18 cellular contexts compared by ENCODE assay signal in genomic region chr2:71558300-71559051, GRCh38.
DNase-seq lines count a peak whose midpoint lies in the region; ATAC-seq and TF ChIP-seq lines count a peak whose summit lies in the region.
"Had no signal": no experiment of that assay in that cellular context is flagged by ENCODE, and none has a peak within 500 bp of the region (broad histone marks: within the 10 kb centered on the region; RNA-seq: fewer than 3 reads in every experiment).

No MANE protein-coding gene starts in this region.

- peak; percentile 80 for DNase-seq in ELF-1 (ENCODE audit: low read depth, low spot score)
- DNase-seq in M059J (ENCODE audit: low read depth), result peak; percentile 79
- DNase-seq in endodermal cell, result peak; percentile 83
- no peak for DNase-seq in mesothelial cell of epicardium (ENCODE audit: low spot score in 2 of 2, unreplicated experiment in 2 of 2)
- no peak for DNase-seq in suprapubic skin (ENCODE audit: low spot score in 2 of 2)
- DNase-seq in CD4-positive, alpha-beta T cell, result no peak
- no peak for DNase-seq in effector memory CD8-positive, alpha-beta T cell
- DNase-seq: activated gamma-delta T cell; AML-193; Caco-2; foreskin keratinocyte; naive thymus-derived CD4-positive, alpha-beta T cell; NCI-H187; NCI-H446 treated with DMSO at 0.1 percent for 48 hours; SJCRH30 had no signal

- H3K36me3 ChIP-seq in endodermal cell (ENCODE audit: control insufficient read depth, insufficient read depth, low read length) (no peaks in the 10 kb centered on the region), suprapubic skin (no peaks in the 10 kb centered on the region)

- H3K4me3 Mint-ChIP-seq in endodermal cell (no peak overlapping the region), mesothelial cell of epicardium (no peak overlapping the region)
- H3K4me3 Mint-ChIP-seq in CD4-positive, alpha-beta T cell, result no peak overlapping the region
- no peak overlapping the region for H3K4me3 Mint-ChIP-seq in effector memory CD8-positive, alpha-beta T cell
- H3K4me3 Mint-ChIP-seq: naive thymus-derived CD4-positive, alpha-beta T cell had no signal

- H3K36me3 Mint-ChIP-seq in endodermal cell (ENCODE audit: low read depth), result no peaks in the 10 kb centered on the region
- H3K36me3 Mint-ChIP-seq in mesothelial cell of epicardium, result no peaks in the 10 kb centered on the region
- no peaks in the 10 kb centered on the region for H3K36me3 Mint-ChIP-seq in CD4-positive, alpha-beta T cell (ENCODE audit: low read depth)
- H3K36me3 Mint-ChIP-seq in effector memory CD8-positive, alpha-beta T cell (ENCODE audit: insufficient read depth), result peaks cover 4% of the 10 kb centered on the region
- H3K36me3 Mint-ChIP-seq: naive thymus-derived CD4-positive, alpha-beta T cell had no signal

- POLR2A ChIA-PET in CD4-positive, alpha-beta T cell (lab: Charles Lee), result no interaction called here

- TF ChIP-seq EP300 in suprapubic skin (IDR thresholded peaks at IDR 0.05), result no peak

- no peak overlapping the region for H3K4me3 ChIP-seq in endodermal cell (ENCODE audit: low read length)
- no peak overlapping the region for H3K4me3 ChIP-seq in suprapubic skin
- H3K4me3 ChIP-seq: SJCRH30, smooth muscle cell had no signal

- H3K9me3 Mint-ChIP-seq in endodermal cell (no peaks in the 10 kb centered on the region), mesothelial cell of epicardium (no peaks in the 10 kb centered on the region)
- no peaks in the 10 kb centered on the region for H3K9me3 Mint-ChIP-seq in CD4-positive, alpha-beta T cell
- no peaks in the 10 kb centered on the region for H3K9me3 Mint-ChIP-seq in effector memory CD8-positive, alpha-beta T cell
- H3K9me3 Mint-ChIP-seq: naive thymus-derived CD4-positive, alpha-beta T cell had no signal

- H3K27me3 Mint-ChIP-seq in endodermal cell (ENCODE audit: insufficient read depth) (no peaks in the 10 kb centered on the region), mesothelial cell of epicardium (ENCODE audit: low read depth) (no peaks in the 10 kb centered on the region)
- no peaks in the 10 kb centered on the region for H3K27me3 Mint-ChIP-seq in CD4-positive, alpha-beta T cell
- peaks cover 5 to 14% of the 10 kb centered on the region in 2 donors for H3K27me3 Mint-ChIP-seq in effector memory CD8-positive, alpha-beta T cell
- H3K27me3 Mint-ChIP-seq: naive thymus-derived CD4-positive, alpha-beta T cell; progenitor cell of endocrine pancreas had no signal

- no peak overlapping the region for H3K9ac ChIP-seq in endodermal cell (ENCODE audit: extremely low read depth, low read length, poor library complexity, severe bottlenecking)

- no peaks in the 10 kb centered on the region for H3K4me1 ChIP-seq in endodermal cell (ENCODE audit: control insufficient read depth, insufficient read depth, low read length)
- peaks cover 5% of the 10 kb centered on the region for H3K4me1 ChIP-seq in suprapubic skin
- H3K4me1 ChIP-seq: foreskin keratinocyte had no signal

- no peak for TF ChIP-seq POLR2A in suprapubic skin (IDR thresholded peaks at IDR 0.05)

- WGBS in endodermal cell (ENCODE audit: insufficient coverage in 1 of 2, insufficient read length in 1 of 2), 2 experiments, result 88 to 90% methylated on average over 6 to 10 of the region's 10 CpGs
- 91% methylated on average over 7 of the region's 10 CpGs for WGBS in suprapubic skin

- TF ChIP-seq CTCF in endodermal cell (conservative IDR thresholded peaks at IDR 0.05) (no peak), mesothelial cell of epicardium (IDR thresholded peaks at IDR 0.05; ENCODE audit: unreplicated experiment) (no peak), suprapubic skin (IDR thresholded peaks at IDR 0.05) (no peak)
- TF ChIP-seq CTCF in CD4-positive, alpha-beta T cell (IDR thresholded peaks at IDR 0.05), result no peak

- no peak for ATAC-seq in SK-N-SH treated with all-trans-retinoic acid at 6 μM for 48 hours
- no peak for ATAC-seq in CD4-positive, alpha-beta T cell (ENCODE audit: poor library complexity)
- no peak for ATAC-seq in effector memory CD8-positive, alpha-beta T cell (replicated peaks)
- ATAC-seq: foreskin keratinocyte; naive thymus-derived CD4-positive, alpha-beta T cell had no signal

- H3K27ac Mint-ChIP-seq in endodermal cell (peak overlapping the region; percentile 72), mesothelial cell of epicardium (peak overlapping the region; percentile 81)
- H3K27ac Mint-ChIP-seq in CD4-positive, alpha-beta T cell, result no peak overlapping the region
- no peak overlapping the region for H3K27ac Mint-ChIP-seq in effector memory CD8-positive, alpha-beta T cell
- H3K27ac Mint-ChIP-seq: naive thymus-derived CD4-positive, alpha-beta T cell; progenitor cell of endocrine pancreas had no signal

- intact Hi-C loops in CD4-positive, alpha-beta T cell (cut with DNase I, micrococcal nuclease), result no loop called here

- H3K9me3 ChIP-seq in endodermal cell (ENCODE audit: control insufficient read depth, low read length) (no peaks in the 10 kb centered on the region), suprapubic skin (no peaks in the 10 kb centered on the region)
- H3K9me3 ChIP-seq in CD4-positive, alpha-beta T cell (ENCODE audit: control insufficient read depth, low read length), result no peaks in the 10 kb centered on the region
- H3K9me3 ChIP-seq: Caco-2, SJCRH30 had no signal

- CTCF ChIA-PET in CD4-positive, alpha-beta T cell (lab: Charles Lee), result no interaction called here

- H3K27ac ChIP-seq in endodermal cell (ENCODE audit: low read depth, low read length) (no peak overlapping the region), suprapubic skin (no peak overlapping the region)
- H3K27ac ChIP-seq in CD4-positive, alpha-beta T cell (ENCODE audit: low read depth, low read length), result no peak overlapping the region
- H3K27ac ChIP-seq: foreskin keratinocyte, SJCRH30 had no signal

- H3K4me1 Mint-ChIP-seq in endodermal cell, result peaks cover 3% of the 10 kb centered on the region
- peaks cover 59% of the 10 kb centered on the region for H3K4me1 Mint-ChIP-seq in mesothelial cell of epicardium
- no peaks in the 10 kb centered on the region for H3K4me1 Mint-ChIP-seq in CD4-positive, alpha-beta T cell (ENCODE audit: low read depth)
- H3K4me1 Mint-ChIP-seq in effector memory CD8-positive, alpha-beta T cell (ENCODE audit: low read depth in 2 of 2), result peaks cover 0 to 3% of the 10 kb centered on the region in 2 donors
- H3K4me1 Mint-ChIP-seq: naive thymus-derived CD4-positive, alpha-beta T cell had no signal

- H3K27me3 ChIP-seq in endodermal cell (ENCODE audit: control insufficient read depth, insufficient read depth, low read length, poor library complexity, severe bottlenecking), result no peaks in the 10 kb centered on the region
- H3K27me3 ChIP-seq in suprapubic skin, result peaks cover 17% of the 10 kb centered on the region
- no peaks in the 10 kb centered on the region for H3K27me3 ChIP-seq in CD4-positive, alpha-beta T cell (ENCODE audit: control insufficient read depth, insufficient read depth, low read length)
- H3K27me3 ChIP-seq: SJCRH30 had no signal

TF ChIP-seq in SK-N-SH treated with all-trans-retinoic acid at 6 μM for 48 hours, 23 proteins besides CTCF, POLR2A, EP300 and RAD21:
- TF ChIP-seq, protein P1, sequence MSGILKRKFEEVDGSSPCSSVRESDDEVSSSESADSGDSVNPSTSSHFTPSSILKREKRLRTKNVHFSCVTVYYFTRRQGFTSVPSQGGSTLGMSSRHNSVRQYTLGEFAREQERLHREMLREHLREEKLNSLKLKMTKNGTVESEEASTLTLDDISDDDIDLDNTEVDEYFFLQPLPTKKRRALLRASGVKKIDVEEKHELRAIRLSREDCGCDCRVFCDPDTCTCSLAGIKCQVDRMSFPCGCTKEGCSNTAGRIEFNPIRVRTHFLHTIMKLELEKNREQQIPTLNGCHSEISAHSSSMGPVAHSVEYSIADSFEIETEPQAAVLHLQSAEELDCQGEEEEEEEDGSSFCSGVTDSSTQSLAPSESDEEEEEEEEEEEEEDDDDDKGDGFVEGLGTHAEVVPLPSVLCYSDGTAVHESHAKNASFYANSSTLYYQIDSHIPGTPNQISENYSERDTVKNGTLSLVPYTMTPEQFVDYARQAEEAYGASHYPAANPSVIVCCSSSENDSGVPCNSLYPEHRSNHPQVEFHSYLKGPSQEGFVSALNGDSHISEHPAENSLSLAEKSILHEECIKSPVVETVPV (CRISPR knock-in tag; IDR thresholded peaks at IDR 0.05), result no peak
- TF ChIP-seq ZNF8 (CRISPR knock-in tag; IDR thresholded peaks at IDR 0.05), result no peak
- no peak for TF ChIP-seq OSR1 (CRISPR knock-in tag; IDR thresholded peaks at IDR 0.05)
- TF ChIP-seq RARB (CRISPR knock-in tag; IDR thresholded peaks at IDR 0.05), result no peak
- no peak for TF ChIP-seq ISL1 (CRISPR knock-in tag; IDR thresholded peaks at IDR 0.05)
- TF ChIP-seq ZFP3 (CRISPR knock-in tag; IDR thresholded peaks at IDR 0.05), result no peak

Comparison
In these comparisons a context has a peak if more than half of its experiments do, and no peak if none do; other contexts are left out.
1. DNase-seq: peak in ELF-1 (single experiment), M059J (single experiment) and endodermal cell (single experiment); none in mesothelial cell of epicardium (0 of 2), suprapubic skin (0 of 2), CD4-positive, alpha-beta T cell (0 of 10) and effector memory CD8-positive, alpha-beta T cell (0 of 3).
2. H3K27ac Mint-ChIP-seq: peak in endodermal cell (single experiment) and mesothelial cell of epicardium (single experiment); none in CD4-positive, alpha-beta T cell (single experiment) and effector memory CD8-positive, alpha-beta T cell (0 of 2).